Comparison of ENCODE assay signal across 1 cellular context in the genomic region with DNA sequence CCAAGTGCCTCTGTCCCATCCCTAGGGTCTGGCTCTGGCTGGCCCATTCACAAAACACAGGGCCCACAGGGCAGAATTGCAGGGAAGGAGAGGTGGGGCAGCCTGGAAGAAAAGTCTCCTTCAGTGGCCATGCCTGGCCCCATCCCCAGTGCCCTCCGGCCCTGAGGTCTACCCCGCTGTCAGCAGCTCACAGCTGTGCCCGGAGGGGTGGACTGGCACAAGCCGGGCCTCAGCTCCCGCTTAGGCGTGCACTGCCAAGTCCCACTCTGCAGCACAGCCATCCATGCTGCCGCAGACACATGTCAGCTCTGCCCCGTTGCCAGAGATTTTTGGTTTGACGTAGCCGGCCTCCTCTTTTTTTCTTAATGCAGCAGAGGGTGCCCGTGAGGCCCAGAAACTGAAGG.
TF ChIP-seq lines count a peak whose summit lies in the region.

No MANE protein-coding gene starts in this region.

TF ChIP-seq in HepG2, 621 proteins besides CTCF, POLR2A, EP300 and RAD21 (continued from another document and continues in another):
- TF ChIP-seq PRDM10 (CRISPR knock-in tag; IDR thresholded peaks at IDR 0.05; ENCODE audit: low read depth): no peak
- 0 out of 2 replicates have a peak, but pooled peaks have one; percentile 22 for TF ChIP-seq POLR2G (IDR thresholded peaks at IDR 0.05; ENCODE audit: low read depth, low read length)
- TF ChIP-seq SALL2 (CRISPR knock-in tag; IDR thresholded peaks at IDR 0.05): no peak
- TF ChIP-seq, protein P1, sequence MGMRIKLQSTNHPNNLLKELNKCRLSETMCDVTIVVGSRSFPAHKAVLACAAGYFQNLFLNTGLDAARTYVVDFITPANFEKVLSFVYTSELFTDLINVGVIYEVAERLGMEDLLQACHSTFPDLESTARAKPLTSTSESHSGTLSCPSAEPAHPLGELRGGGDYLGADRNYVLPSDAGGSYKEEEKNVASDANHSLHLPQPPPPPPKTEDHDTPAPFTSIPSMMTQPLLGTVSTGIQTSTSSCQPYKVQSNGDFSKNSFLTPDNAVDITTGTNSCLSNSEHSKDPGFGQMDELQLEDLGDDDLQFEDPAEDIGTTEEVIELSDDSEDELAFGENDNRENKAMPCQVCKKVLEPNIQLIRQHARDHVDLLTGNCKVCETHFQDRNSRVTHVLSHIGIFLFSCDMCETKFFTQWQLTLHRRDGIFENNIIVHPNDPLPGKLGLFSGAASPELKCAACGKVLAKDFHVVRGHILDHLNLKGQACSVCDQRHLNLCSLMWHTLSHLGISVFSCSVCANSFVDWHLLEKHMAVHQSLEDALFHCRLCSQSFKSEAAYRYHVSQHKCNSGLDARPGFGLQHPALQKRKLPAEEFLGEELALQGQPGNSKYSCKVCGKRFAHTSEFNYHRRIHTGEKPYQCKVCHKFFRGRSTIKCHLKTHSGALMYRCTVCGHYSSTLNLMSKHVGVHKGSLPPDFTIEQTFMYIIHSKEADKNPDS (CRISPR knock-in tag; IDR thresholded peaks at IDR 0.05): no peak
- peak; percentile 19; the same call in 1 of the 2 replicates for TF ChIP-seq STAG1 (CRISPR knock-in tag; IDR thresholded peaks at IDR 0.05)
- TF ChIP-seq HNRNPLL (IDR thresholded peaks at IDR 0.05; ENCODE audit: low read depth, low read length, poor library complexity, severe bottlenecking): peak; percentile 33
- TF ChIP-seq EEA1 (CRISPR knock-in tag; IDR thresholded peaks at IDR 0.05; ENCODE audit: borderline replicate concordance): no peak
- TF ChIP-seq TBX3 (IDR thresholded peaks at IDR 0.05; ENCODE audit: borderline replicate concordance): no peak
- no peak for TF ChIP-seq ZNF180 (CRISPR knock-in tag; IDR thresholded peaks at IDR 0.05; ENCODE audit: borderline replicate concordance, low read depth)
- TF ChIP-seq ZFYVE20 (CRISPR knock-in tag; IDR thresholded peaks at IDR 0.05; ENCODE audit: borderline replicate concordance, low read depth): no peak
- no peak for TF ChIP-seq ZBTB7B (CRISPR knock-in tag; IDR thresholded peaks at IDR 0.05)
- TF ChIP-seq GRHL1 (CRISPR knock-in tag; conservative IDR thresholded peaks at IDR 0.05): no peak
- no peak for TF ChIP-seq KLF15 (CRISPR knock-in tag; IDR thresholded peaks at IDR 0.05; ENCODE audit: borderline replicate concordance)
- no peak for TF ChIP-seq AHR (CRISPR knock-in tag; IDR thresholded peaks at IDR 0.05)
- no peak for TF ChIP-seq HMGA1 (CRISPR knock-in tag; conservative IDR thresholded peaks at IDR 0.05)
- TF ChIP-seq, protein P2, sequence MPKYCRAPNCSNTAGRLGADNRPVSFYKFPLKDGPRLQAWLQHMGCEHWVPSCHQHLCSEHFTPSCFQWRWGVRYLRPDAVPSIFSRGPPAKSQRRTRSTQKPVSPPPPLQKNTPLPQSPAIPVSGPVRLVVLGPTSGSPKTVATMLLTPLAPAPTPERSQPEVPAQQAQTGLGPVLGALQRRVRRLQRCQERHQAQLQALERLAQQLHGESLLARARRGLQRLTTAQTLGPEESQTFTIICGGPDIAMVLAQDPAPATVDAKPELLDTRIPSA (CRISPR knock-in tag; IDR thresholded peaks at IDR 0.05; ENCODE audit: borderline replicate concordance): no peak
- TF ChIP-seq ZSCAN31 (CRISPR knock-in tag; IDR thresholded peaks at IDR 0.05; ENCODE audit: low read depth): no peak
- TF ChIP-seq ZFY (CRISPR knock-in tag; IDR thresholded peaks at IDR 0.05): peak; percentile 36; the same call in 1 of the 2 replicates
- no peak for TF ChIP-seq ZNF30 (CRISPR knock-in tag; IDR thresholded peaks at IDR 0.05)
- TF ChIP-seq IKZF1 (IDR thresholded peaks at IDR 0.05): no peak
- no peak for TF ChIP-seq MYNN (CRISPR knock-in tag; IDR thresholded peaks at IDR 0.05; ENCODE audit: low read depth)
- TF ChIP-seq, protein P3, sequence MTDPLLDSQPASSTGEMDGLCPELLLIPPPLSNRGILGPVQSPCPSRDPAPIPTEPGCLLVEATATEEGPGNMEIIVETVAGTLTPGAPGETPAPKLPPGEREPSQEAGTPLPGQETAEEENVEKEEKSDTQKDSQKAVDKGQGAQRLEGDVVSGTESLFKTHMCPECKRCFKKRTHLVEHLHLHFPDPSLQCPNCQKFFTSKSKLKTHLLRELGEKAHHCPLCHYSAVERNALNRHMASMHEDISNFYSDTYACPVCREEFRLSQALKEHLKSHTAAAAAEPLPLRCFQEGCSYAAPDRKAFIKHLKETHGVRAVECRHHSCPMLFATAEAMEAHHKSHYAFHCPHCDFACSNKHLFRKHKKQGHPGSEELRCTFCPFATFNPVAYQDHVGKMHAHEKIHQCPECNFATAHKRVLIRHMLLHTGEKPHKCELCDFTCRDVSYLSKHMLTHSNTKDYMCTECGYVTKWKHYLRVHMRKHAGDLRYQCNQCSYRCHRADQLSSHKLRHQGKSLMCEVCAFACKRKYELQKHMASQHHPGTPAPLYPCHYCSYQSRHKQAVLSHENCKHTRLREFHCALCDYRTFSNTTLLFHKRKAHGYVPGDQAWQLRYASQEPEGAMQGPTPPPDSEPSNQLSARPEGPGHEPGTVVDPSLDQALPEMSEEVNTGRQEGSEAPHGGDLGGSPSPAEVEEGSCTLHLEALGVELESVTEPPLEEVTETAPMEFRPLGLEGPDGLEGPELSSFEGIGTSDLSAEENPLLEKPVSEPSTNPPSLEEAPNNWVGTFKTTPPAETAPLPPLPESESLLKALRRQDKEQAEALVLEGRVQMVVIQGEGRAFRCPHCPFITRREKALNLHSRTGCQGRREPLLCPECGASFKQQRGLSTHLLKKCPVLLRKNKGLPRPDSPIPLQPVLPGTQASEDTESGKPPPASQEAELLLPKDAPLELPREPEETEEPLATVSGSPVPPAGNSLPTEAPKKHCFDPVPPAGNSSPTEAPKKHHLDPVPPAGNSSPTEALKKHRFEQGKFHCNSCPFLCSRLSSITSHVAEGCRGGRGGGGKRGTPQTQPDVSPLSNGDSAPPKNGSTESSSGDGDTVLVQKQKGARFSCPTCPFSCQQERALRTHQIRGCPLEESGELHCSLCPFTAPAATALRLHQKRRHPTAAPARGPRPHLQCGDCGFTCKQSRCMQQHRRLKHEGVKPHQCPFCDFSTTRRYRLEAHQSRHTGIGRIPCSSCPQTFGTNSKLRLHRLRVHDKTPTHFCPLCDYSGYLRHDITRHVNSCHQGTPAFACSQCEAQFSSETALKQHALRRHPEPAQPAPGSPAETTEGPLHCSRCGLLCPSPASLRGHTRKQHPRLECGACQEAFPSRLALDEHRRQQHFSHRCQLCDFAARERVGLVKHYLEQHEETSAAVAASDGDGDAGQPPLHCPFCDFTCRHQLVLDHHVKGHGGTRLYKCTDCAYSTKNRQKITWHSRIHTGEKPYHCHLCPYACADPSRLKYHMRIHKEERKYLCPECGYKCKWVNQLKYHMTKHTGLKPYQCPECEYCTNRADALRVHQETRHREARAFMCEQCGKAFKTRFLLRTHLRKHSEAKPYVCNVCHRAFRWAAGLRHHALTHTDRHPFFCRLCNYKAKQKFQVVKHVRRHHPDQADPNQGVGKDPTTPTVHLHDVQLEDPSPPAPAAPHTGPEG (CRISPR knock-in tag; IDR thresholded peaks at IDR 0.05): peak; percentile 100
- TF ChIP-seq, protein P4, sequence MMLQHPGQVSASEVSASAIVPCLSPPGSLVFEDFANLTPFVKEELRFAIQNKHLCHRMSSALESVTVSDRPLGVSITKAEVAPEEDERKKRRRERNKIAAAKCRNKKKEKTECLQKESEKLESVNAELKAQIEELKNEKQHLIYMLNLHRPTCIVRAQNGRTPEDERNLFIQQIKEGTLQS (CRISPR knock-in tag; IDR thresholded peaks at IDR 0.05): no peak
- no peak for TF ChIP-seq ZNF790 (CRISPR knock-in tag; IDR thresholded peaks at IDR 0.05; ENCODE audit: borderline replicate concordance)
- TF ChIP-seq SMAD1 (CRISPR knock-in tag; IDR thresholded peaks at IDR 0.05; ENCODE audit: borderline replicate concordance, low read depth): no peak
- peak; percentile 29; the same call in 1 of the 2 replicates for TF ChIP-seq ZFX (CRISPR knock-in tag; IDR thresholded peaks at IDR 0.05; ENCODE audit: low read depth)
- TF ChIP-seq ZNF740 (CRISPR knock-in tag; IDR thresholded peaks at IDR 0.05): no peak
- 0 out of 2 replicates have a peak, but pooled peaks have one; percentile 37 for TF ChIP-seq ZNF678 (CRISPR knock-in tag; IDR thresholded peaks at IDR 0.05)
- peak; percentile 78 for TF ChIP-seq ZNF121 (CRISPR knock-in tag; IDR thresholded peaks at IDR 0.05)
- TF ChIP-seq MXI1 (IDR thresholded peaks at IDR 0.05; ENCODE audit: borderline replicate concordance, low read depth, low read length): no peak
- no peak for TF ChIP-seq NFE2L1 (CRISPR knock-in tag; IDR thresholded peaks at IDR 0.05; ENCODE audit: borderline replicate concordance)
- no peak for TF ChIP-seq DR1 (CRISPR knock-in tag; IDR thresholded peaks at IDR 0.05)
- TF ChIP-seq NR2F6 (IDR thresholded peaks at IDR 0.05): no peak
- TF ChIP-seq NR2F6 (CRISPR knock-in tag; IDR thresholded peaks at IDR 0.05): no peak
- TF ChIP-seq ZNF549 (CRISPR knock-in tag; IDR thresholded peaks at IDR 0.05): no peak
- TF ChIP-seq, protein P5, sequence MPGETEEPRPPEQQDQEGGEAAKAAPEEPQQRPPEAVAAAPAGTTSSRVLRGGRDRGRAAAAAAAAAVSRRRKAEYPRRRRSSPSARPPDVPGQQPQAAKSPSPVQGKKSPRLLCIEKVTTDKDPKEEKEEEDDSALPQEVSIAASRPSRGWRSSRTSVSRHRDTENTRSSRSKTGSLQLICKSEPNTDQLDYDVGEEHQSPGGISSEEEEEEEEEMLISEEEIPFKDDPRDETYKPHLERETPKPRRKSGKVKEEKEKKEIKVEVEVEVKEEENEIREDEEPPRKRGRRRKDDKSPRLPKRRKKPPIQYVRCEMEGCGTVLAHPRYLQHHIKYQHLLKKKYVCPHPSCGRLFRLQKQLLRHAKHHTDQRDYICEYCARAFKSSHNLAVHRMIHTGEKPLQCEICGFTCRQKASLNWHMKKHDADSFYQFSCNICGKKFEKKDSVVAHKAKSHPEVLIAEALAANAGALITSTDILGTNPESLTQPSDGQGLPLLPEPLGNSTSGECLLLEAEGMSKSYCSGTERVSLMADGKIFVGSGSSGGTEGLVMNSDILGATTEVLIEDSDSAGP (CRISPR knock-in tag; IDR thresholded peaks at IDR 0.05; ENCODE audit: borderline replicate concordance): peak; percentile 21; the same call in 1 of the 2 replicates
- TF ChIP-seq MAFK (conservative IDR thresholded peaks at IDR 0.05 in 1 of 2, IDR thresholded peaks at IDR 0.05 in 1 of 2; ENCODE audit: low read length in 2 of 2): no peak
- no peak for TF ChIP-seq ZNF616 (CRISPR knock-in tag; IDR thresholded peaks at IDR 0.05; ENCODE audit: low read depth)
- no peak for TF ChIP-seq ZNF704 (CRISPR knock-in tag; IDR thresholded peaks at IDR 0.05; ENCODE audit: borderline replicate concordance)
- 0 out of 2 replicates have a peak, but pooled peaks have one; percentile 39 for TF ChIP-seq ZNF34 (CRISPR knock-in tag; IDR thresholded peaks at IDR 0.05; ENCODE audit: borderline replicate concordance)
